In genomic region chr14:25237845-25238244, GRCh38 we compare ENCODE assay signal across 8 cellular contexts.
DNase-seq lines count a peak whose midpoint lies in the region; TF ChIP-seq lines count a peak whose summit lies in the region.
"Had no signal": no experiment of that assay in that cellular context is flagged by ENCODE, and none has a peak within 500 bp of the region (broad histone marks: within the 10 kb centered on the region; RNA-seq: fewer than 3 reads in every experiment).

No MANE protein-coding gene starts in this region.

- TF ChIP-seq CTCF in HFFc6 (IDR thresholded peaks at IDR 0.05): 0 out of 2 replicates have a peak, but pooled peaks have one; percentile 13
- no peak for TF ChIP-seq CTCF in ovary (IDR thresholded peaks at IDR 0.05)

- H4K8ac ChIP-seq in neuronal stem cell (ENCODE audit: low read depth, low read length): no peak overlapping the region

- peak overlapping the region; percentile 45 for H2AFZ ChIP-seq in neuronal stem cell (ENCODE audit: low read length)

- H2BK15ac ChIP-seq in neuronal stem cell (ENCODE audit: low read length): no peak overlapping the region

- no peak overlapping the region for H3K27ac Mint-ChIP-seq in HFFc6

- no peak for TF ChIP-seq EP300 in ovary (IDR thresholded peaks at IDR 0.05)

- H3K14ac ChIP-seq in neuronal stem cell (ENCODE audit: low read length): no peak overlapping the region

- H3K79me1 ChIP-seq in neuronal stem cell (ENCODE audit: low read depth, low read length): no peaks in the 10 kb centered on the region

- H3K27me3 ChIP-seq in neuronal stem cell (ENCODE audit: control insufficient read depth in 3 of 3, insufficient read depth in 3 of 3, low read depth in 1 of 3, low read length in 3 of 3) (no peaks in the 10 kb centered on the region), ovary (no peaks in the 10 kb centered on the region)

- peaks cover 15% of the 10 kb centered on the region for H3K9me3 Mint-ChIP-seq in HFFc6

- H3K36me3 ChIP-seq in neuronal stem cell (replicated peaks in 1 of 2; ENCODE audit: control insufficient read depth in 2 of 2, insufficient read depth in 2 of 2, low read length in 2 of 2) (peaks cover 0 to 2% of the 10 kb centered on the region in 2 donors), ovary (no peaks in the 10 kb centered on the region)

- H2BK5ac ChIP-seq in neuronal stem cell (ENCODE audit: low read length): no peak overlapping the region

- peaks cover 0 to 2% of the 10 kb centered on the region in 2 donors for H3K4me1 ChIP-seq in neuronal stem cell (ENCODE audit: control insufficient read depth in 2 of 2, insufficient read depth in 1 of 2, low read depth in 1 of 2, low read length in 2 of 2)
- no peaks in the 10 kb centered on the region for H3K4me1 ChIP-seq in ovary (ENCODE audit: insufficient read depth)

- intact Hi-C loops in ovary (cut with DNase I): no loop called here

- H3K9ac ChIP-seq in neuronal stem cell (ENCODE audit: low read depth, low read length, poor library complexity): no peak overlapping the region

- no peak overlapping the region for H3K4me2 ChIP-seq in neuronal stem cell (ENCODE audit: insufficient read depth, low read length, poor library complexity, severe bottlenecking)

- H3K27ac ChIP-seq in neuronal stem cell (replicated peaks; ENCODE audit: low read length): no peak overlapping the region
- H3K27ac ChIP-seq in ovary: no peak overlapping the region

- no peak for DNase-seq in HFFc6
- peak; percentile 15 for DNase-seq in NCI-H748 treated with DMSO at 0.1 percent for 48 hours (lab: John Stamatoyannopoulos, UW)
- DNase-seq in erythroblast (lab: John Stamatoyannopoulos, UW): peak; percentile 0 to 3
- DNase-seq in neuronal stem cell (ENCODE audit: low spot score): peak; percentile 36
- no peak for DNase-seq in NCI-H526 treated with DMSO at 0.1 percent for 48 hours (lab: John Stamatoyannopoulos, UW)
- DNase-seq in NCI-H2196 (lab: John Stamatoyannopoulos, UW; ENCODE audit: unreplicated experiment): no peak
- DNase-seq in ovary: no peak
- DNase-seq: NCI-H1694 had no signal

- H3K18ac ChIP-seq in neuronal stem cell (ENCODE audit: low read length): no peak overlapping the region

- H3K9me3 ChIP-seq in neuronal stem cell (replicated peaks in 1 of 2; ENCODE audit: control insufficient read depth in 2 of 2, insufficient read depth in 1 of 2, low read depth in 1 of 2, low read length in 2 of 2): no peaks in the 10 kb centered on the region
- no peaks in the 10 kb centered on the region for H3K9me3 ChIP-seq in ovary

- no CpG with 5 or more reads among the region's 6 CpGs for WGBS in neuronal stem cell (ENCODE audit: extremely low coverage in 2 of 2, insufficient read length in 2 of 2, insufficient replicate concordance in 1 of 2), 2 donors
- 19 to 27% (median 24%) methylated on average over 6 of the region's 6 CpGs for WGBS in ovary, 3 donors

- no peak overlapping the region for H3K4ac ChIP-seq in neuronal stem cell (ENCODE audit: low read length)

- H2BK120ac ChIP-seq in neuronal stem cell (ENCODE audit: low read depth, low read length): no peak overlapping the region

- H3K23ac ChIP-seq in neuronal stem cell (ENCODE audit: low read depth, low read length, poor library complexity): no peak overlapping the region

- TF ChIP-seq POLR2A in erythroblast (IDR thresholded peaks at IDR 0.05; ENCODE audit: low read length): no peak
- TF ChIP-seq POLR2A in ovary (IDR thresholded peaks at IDR 0.05): no peak

- H3K4me3 ChIP-seq in neuronal stem cell (ENCODE audit: low read length in 2 of 2): no peak overlapping the region
- H3K4me3 ChIP-seq in ovary: no peak overlapping the region

- H3K4me3 Mint-ChIP-seq in HFFc6: no peak overlapping the region

- H4K91ac ChIP-seq in neuronal stem cell (ENCODE audit: low read depth, low read length, poor library complexity): no peak overlapping the region

- H3K27me3 Mint-ChIP-seq in HFFc6 (ENCODE audit: insufficient read depth): no peaks in the 10 kb centered on the region

- no peaks in the 10 kb centered on the region for H3K36me3 Mint-ChIP-seq in HFFc6 (ENCODE audit: low read depth)

- no peaks in the 10 kb centered on the region for H3K4me1 Mint-ChIP-seq in HFFc6 (ENCODE audit: low read depth)

- H2AK5ac ChIP-seq in neuronal stem cell (ENCODE audit: low read depth, low read length): no peak overlapping the region

- H2BK12ac ChIP-seq in neuronal stem cell (ENCODE audit: low read length): no peak overlapping the region

Comparison
In these comparisons a context has a peak if more than half of its experiments do, and no peak if none do; other contexts are left out.
1. DNase-seq: peak in NCI-H748 treated with DMSO at 0.1 percent for 48 hours (single experiment), erythroblast (2 of 2) and neuronal stem cell (single experiment); none in HFFc6 (single experiment), NCI-H526 treated with DMSO at 0.1 percent for 48 hours (single experiment), NCI-H2196 (single experiment) and ovary (0 of 5).